28 cellular contexts compared by ENCODE assay signal in the genomic region with DNA sequence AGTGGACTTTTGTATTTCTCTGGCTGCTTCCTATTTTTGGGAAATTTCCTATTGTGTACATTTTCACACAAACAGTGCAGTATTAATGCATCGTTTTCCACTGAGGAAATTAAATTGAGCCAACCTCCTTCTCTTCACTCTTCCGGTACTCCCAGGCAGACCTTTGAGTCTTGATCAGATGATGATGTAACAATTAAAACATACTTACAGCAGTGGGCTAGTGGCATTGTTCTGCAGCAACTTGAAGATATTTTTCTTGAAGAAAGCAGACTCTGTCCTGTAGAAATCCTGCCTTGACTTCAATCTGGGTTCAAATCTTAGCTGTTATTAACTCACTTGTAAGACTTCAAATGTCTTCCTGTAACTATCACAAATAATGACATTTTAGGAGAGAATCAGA. TPM values are rescaled to one million over a fixed set of nuclear protein-coding genes. Genes with fewer than 3 reads are reported as not detected.
"Had no signal": no experiment of that assay in that cellular context is flagged by ENCODE, and none has a peak within 500 bp of the region (broad histone marks: within the 10 kb centered on the region; RNA-seq: fewer than 3 reads in every experiment).

No MANE protein-coding gene starts in this region.

- DNase-seq: activated CD4-positive, alpha-beta T cell treated with anti-CD3 and anti-CD28 coated beads for 48 hours; activated CD4-positive, alpha-beta T cell treated with anti-CD3 and anti-CD28 coated beads, Interleukin-2, amount 50 U/mL, for 48 hours; activated CD8-positive, alpha-beta memory T cell treated with anti-CD3 and anti-CD28 coated beads for 24 hours; activated effector memory CD4-positive, alpha-beta T cell treated with anti-CD3 and anti-CD28 coated beads, Interleukin-2, amount 50 U/mL, for 16 hours; activated naive CD4-positive, alpha-beta T cell treated with anti-CD3 and anti-CD28 coated beads, Interleukin-2, amount 10 ng/mL, durations not matched to agents 7 days and 5 days; dermis blood vessel endothelial cell; effector CD4-positive, alpha-beta T cell; erythroblast; gastrocnemius medialis; glutamatergic neuron; islet precursor cell; left cardiac atrium; left ventricle myocardium superior; naive B cell; occipital lobe; right cardiac atrium; stimulated activated CD4-positive, alpha-beta T cell treated with anti-CD3 and anti-CD28 coated beads, Interleukin-15, amount 100 ng/mL, for 24 hours; stimulated activated CD4-positive, alpha-beta T cell treated with anti-CD3 and anti-CD28 coated beads, Interleukin-2, amount 100 ng/mL, for 24 hours; stimulated activated naive B cell treated with anti-CD40 and anti-IgM and Interleukin-4, amounts not matched to agents 10 μg/mL and 1 μg/mL and 100 μg/mL, for 72 hours; T-helper 9 cell; upper lobe of right lung had no signal

- H3K9me3 ChIP-seq: gastrocnemius medialis, suprapubic skin, tibial artery, upper lobe of right lung had no signal

- H3K27ac Mint-ChIP-seq: activated naive CD4-positive, alpha-beta T cell treated with anti-CD3 and anti-CD28 coated beads, Interleukin-2, amount 10 ng/mL, durations not matched to agents 7 days and 5 days; activated naive CD8-positive, alpha-beta T cell treated with anti-CD3 and anti-CD28 coated beads, Interleukin-2, amount 10 ng/mL, durations not matched to agents 7 days and 5 days; neural progenitor cell; stimulated activated naive B cell treated with anti-CD40 and anti-IgM and Interleukin-4, amounts not matched to agents 10 μg/mL and 1 μg/mL and 100 μg/mL, for 72 hours had no signal

- H3K27ac ChIP-seq: gastrocnemius medialis, neural progenitor cell, suprapubic skin, tibial artery, upper lobe of right lung, VCaP had no signal

- H3K4me1 Mint-ChIP-seq: activated naive CD4-positive, alpha-beta T cell treated with anti-CD3 and anti-CD28 coated beads, Interleukin-2, amount 10 ng/mL, durations not matched to agents 7 days and 5 days; activated naive CD8-positive, alpha-beta T cell treated with anti-CD3 and anti-CD28 coated beads, Interleukin-2, amount 10 ng/mL, durations not matched to agents 7 days and 5 days; central memory CD8-positive, alpha-beta T cell; neural progenitor cell had no signal

- H3K27me3 ChIP-seq: gastrocnemius medialis, neural progenitor cell, suprapubic skin, tibial artery, upper lobe of right lung had no signal

- H3K9ac ChIP-seq: neural progenitor cell had no signal

- H3K9me3 Mint-ChIP-seq: activated naive CD4-positive, alpha-beta T cell treated with anti-CD3 and anti-CD28 coated beads, Interleukin-2, amount 10 ng/mL, durations not matched to agents 7 days and 5 days; activated naive CD8-positive, alpha-beta T cell treated with anti-CD3 and anti-CD28 coated beads, Interleukin-2, amount 10 ng/mL, durations not matched to agents 7 days and 5 days; central memory CD8-positive, alpha-beta T cell; neural progenitor cell had no signal

- H3K36me3 ChIP-seq: neural progenitor cell had no signal

- H3K27me3 Mint-ChIP-seq: activated naive CD8-positive, alpha-beta T cell treated with anti-CD3 and anti-CD28 coated beads, Interleukin-2, amount 10 ng/mL, durations not matched to agents 7 days and 5 days; central memory CD8-positive, alpha-beta T cell; naive B cell; stimulated activated naive B cell treated with anti-CD40 and anti-IgM and Interleukin-4, amounts not matched to agents 10 μg/mL and 1 μg/mL and 100 μg/mL, for 72 hours had no signal

- H3K4me1 ChIP-seq: gastrocnemius medialis, neural progenitor cell, suprapubic skin, tibial artery, upper lobe of right lung had no signal

- H3K4me3 ChIP-seq: gastrocnemius medialis, neural progenitor cell, suprapubic skin, tibial artery, upper lobe of right lung had no signal

- H3K4me3 Mint-ChIP-seq: activated naive CD4-positive, alpha-beta T cell treated with anti-CD3 and anti-CD28 coated beads, Interleukin-2, amount 10 ng/mL, durations not matched to agents 7 days and 5 days; activated naive CD8-positive, alpha-beta T cell treated with anti-CD3 and anti-CD28 coated beads, Interleukin-2, amount 10 ng/mL, durations not matched to agents 7 days and 5 days; central memory CD8-positive, alpha-beta T cell; naive B cell; neural progenitor cell; stimulated activated naive B cell treated with anti-CD40 and anti-IgM and Interleukin-4, amounts not matched to agents 10 μg/mL and 1 μg/mL and 100 μg/mL, for 72 hours had no signal

- H2AFZ ChIP-seq: neural progenitor cell had no signal

- H3K4me2 ChIP-seq: neural progenitor cell had no signal

RNA-seq across cellular contexts. Expression of a gene that starts 19.0 kb away (rescaled TPM):
- total RNA-seq: activated naive CD8-positive, alpha-beta T cell treated with anti-CD3 and anti-CD28 coated beads, Interleukin-2, amount 10 ng/mL, durations not matched to agents 7 days and 5 days; T-helper 1 cell treated with Interleukin-12 subunit alpha and Interleukin-12 subunit beta and Interleukin-4 antibody, amounts not matched to agents 30 ng/mL and 1 ng/mL, for 36 hours had no signal
